In the genomic region with DNA sequence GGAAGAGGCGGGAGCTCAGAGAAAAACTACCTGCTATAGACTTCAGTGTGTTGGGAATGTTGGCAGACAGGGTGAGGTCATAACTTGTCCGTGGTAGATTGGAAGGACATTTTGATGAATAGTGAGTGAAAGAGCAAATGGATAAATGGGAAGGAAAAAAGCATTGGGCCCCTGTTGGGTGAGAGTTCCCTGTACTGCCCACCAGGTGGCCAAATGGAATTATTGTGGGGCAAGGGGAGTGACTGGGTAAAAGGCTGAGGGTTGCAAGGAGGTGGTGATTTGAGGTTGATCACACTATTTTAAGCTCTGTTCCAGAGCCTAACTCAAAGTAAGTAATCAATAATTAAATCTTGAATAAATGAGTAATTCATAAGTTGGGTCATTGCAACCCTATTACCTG, we compare ENCODE assay signal across 1 cellular context.
TF ChIP-seq lines count a peak whose summit lies in the region.

No MANE protein-coding gene starts in this region.

TF ChIP-seq in HCT116, 20 proteins besides CTCF, POLR2A, EP300 and RAD21 (continued from another document):
- TF ChIP-seq, protein P1, sequence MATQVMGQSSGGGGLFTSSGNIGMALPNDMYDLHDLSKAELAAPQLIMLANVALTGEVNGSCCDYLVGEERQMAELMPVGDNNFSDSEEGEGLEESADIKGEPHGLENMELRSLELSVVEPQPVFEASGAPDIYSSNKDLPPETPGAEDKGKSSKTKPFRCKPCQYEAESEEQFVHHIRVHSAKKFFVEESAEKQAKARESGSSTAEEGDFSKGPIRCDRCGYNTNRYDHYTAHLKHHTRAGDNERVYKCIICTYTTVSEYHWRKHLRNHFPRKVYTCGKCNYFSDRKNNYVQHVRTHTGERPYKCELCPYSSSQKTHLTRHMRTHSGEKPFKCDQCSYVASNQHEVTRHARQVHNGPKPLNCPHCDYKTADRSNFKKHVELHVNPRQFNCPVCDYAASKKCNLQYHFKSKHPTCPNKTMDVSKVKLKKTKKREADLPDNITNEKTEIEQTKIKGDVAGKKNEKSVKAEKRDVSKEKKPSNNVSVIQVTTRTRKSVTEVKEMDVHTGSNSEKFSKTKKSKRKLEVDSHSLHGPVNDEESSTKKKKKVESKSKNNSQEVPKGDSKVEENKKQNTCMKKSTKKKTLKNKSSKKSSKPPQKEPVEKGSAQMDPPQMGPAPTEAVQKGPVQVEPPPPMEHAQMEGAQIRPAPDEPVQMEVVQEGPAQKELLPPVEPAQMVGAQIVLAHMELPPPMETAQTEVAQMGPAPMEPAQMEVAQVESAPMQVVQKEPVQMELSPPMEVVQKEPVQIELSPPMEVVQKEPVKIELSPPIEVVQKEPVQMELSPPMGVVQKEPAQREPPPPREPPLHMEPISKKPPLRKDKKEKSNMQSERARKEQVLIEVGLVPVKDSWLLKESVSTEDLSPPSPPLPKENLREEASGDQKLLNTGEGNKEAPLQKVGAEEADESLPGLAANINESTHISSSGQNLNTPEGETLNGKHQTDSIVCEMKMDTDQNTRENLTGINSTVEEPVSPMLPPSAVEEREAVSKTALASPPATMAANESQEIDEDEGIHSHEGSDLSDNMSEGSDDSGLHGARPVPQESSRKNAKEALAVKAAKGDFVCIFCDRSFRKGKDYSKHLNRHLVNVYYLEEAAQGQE (IDR thresholded peaks at IDR 0.05; ENCODE audit: low read depth), result no peak
- no peak for TF ChIP-seq SRF (IDR thresholded peaks at IDR 0.05; ENCODE audit: low read depth)
- no peak for TF ChIP-seq ELF1 (IDR thresholded peaks at IDR 0.05; ENCODE audit: borderline replicate concordance, low read depth)
- TF ChIP-seq ZNF274 (IDR thresholded peaks at IDR 0.05; ENCODE audit: low read depth, low read length), result no peak
- no peak for TF ChIP-seq EGR1 (IDR thresholded peaks at IDR 0.05; ENCODE audit: low read depth)
- TF ChIP-seq TCF7L2 (IDR thresholded peaks at IDR 0.05; ENCODE audit: borderline replicate concordance, extremely low read depth, insufficient read depth, insufficient read length), result no peak
- no peak for TF ChIP-seq POLR2AphosphoS5 (IDR thresholded peaks at IDR 0.05; ENCODE audit: low read depth, low read length)
